9 cellular contexts compared by ENCODE assay signal in genomic region chr6:41937881-41938574, GRCh38. TPM values are rescaled to one million over a fixed set of nuclear protein-coding genes. Genes with fewer than 3 reads are reported as not detected.
DNase-seq lines count a peak whose midpoint lies in the region; ATAC-seq, FAIRE-seq and TF ChIP-seq lines count a peak whose summit lies in the region.
"Had no signal": no experiment of that assay in that cellular context is flagged by ENCODE, and none has a peak within 500 bp of the region (broad histone marks: within the 10 kb centered on the region; RNA-seq: fewer than 3 reads in every experiment).

No MANE protein-coding gene starts in this region.

- peak overlapping the region; percentile 78 for H2BK5ac ChIP-seq in IMR-90 (ENCODE audit: low read depth, low read length, poor library complexity, severe bottlenecking)

- 0 out of 2 replicates have a peak overlapping the region, but pooled peaks have one; percentile 84 for H3K14ac ChIP-seq in IMR-90 (replicated peaks; ENCODE audit: low read depth, low read length)

- H2BK15ac ChIP-seq in IMR-90 (ENCODE audit: low read depth, low read length), result 0 out of 3 replicates have a peak overlapping the region, but pooled peaks have one; percentile 34

- H3K27me3 ChIP-seq in IMR-90 (ENCODE audit: control insufficient read depth, insufficient read depth, low read length) (no peaks in the 10 kb centered on the region), SU-DHL-6 (ENCODE audit: low read length) (no peaks in the 10 kb centered on the region), HepG2 (ENCODE audit: control insufficient read depth in 1 of 2, insufficient read depth in 2 of 2, low read length in 2 of 2) (no peaks in the 10 kb centered on the region)

- H3K79me2 ChIP-seq in SU-DHL-6 (ENCODE audit: insufficient read depth, low read length) (peaks cover 48% of the 10 kb centered on the region), HepG2 (ENCODE audit: insufficient read depth, low read length) (no peaks in the 10 kb centered on the region)

- H3K9me2 ChIP-seq in SU-DHL-6 (replicated peaks; ENCODE audit: insufficient read depth, low read length), result no peaks in the 10 kb centered on the region

- TF ChIP-seq EP300 in HepG2 (IDR thresholded peaks at IDR 0.05; ENCODE audit: low read depth in 2 of 2, low read length in 2 of 2), result no peak
- no peak for TF ChIP-seq EP300 in HepG2 (CRISPR knock-in tag; IDR thresholded peaks at IDR 0.05; ENCODE audit: borderline replicate concordance)

- peak overlapping the region; percentile 24; the same call in 1 of the 2 replicates for H4K91ac ChIP-seq in IMR-90 (ENCODE audit: insufficient read depth, low read depth, low read length)

- TF ChIP-seq POLR2A in IMR-90 (IDR thresholded peaks at IDR 0.05; ENCODE audit: low read depth, low read length) (no peak), HepG2 (IDR thresholded peaks at IDR 0.05; ENCODE audit: insufficient read depth in 1 of 2, low read depth in 2 of 2, low read length in 2 of 2) (no peak)

- no peak overlapping the region for H2BK120ac ChIP-seq in IMR-90 (ENCODE audit: low read depth, low read length)

- peaks cover 37% of the 10 kb centered on the region for H3K4me1 Mint-ChIP-seq in osteocyte (ENCODE audit: unreplicated experiment)

- H3K27ac ChIP-seq in IMR-90 (ENCODE audit: insufficient read depth, low read length) (peak overlapping the region; percentile 76; the same call in 1 of the 2 replicates), SU-DHL-6 (ENCODE audit: low read depth, low read length) (peak overlapping the region; percentile 83), HepG2 (ENCODE audit: extremely low read length, insufficient read depth, low read length) (no peak overlapping the region)

- dilution Hi-C loops in IMR-90 (cut with HindIII; ENCODE audit: low sequenced_read_pairs, unreplicated experiment), result no loop called here

- DNase-seq in IMR-90, result no peak
- DNase-seq in choroid plexus epithelial cell (ENCODE audit: low read depth), result peak; percentile 15
- no peak for DNase-seq in osteocyte (ENCODE audit: extremely low spot score, unreplicated experiment)
- no peak for DNase-seq in HepG2 (ENCODE audit: low spot score)
- DNase-seq in NCI-H1417 treated with DMSO at 0.1 percent for 48 hours (lab: John Stamatoyannopoulos, UW), result no peak
- no peak for DNase-seq in sciatic nerve (ENCODE audit: low spot score)

- H4K5ac ChIP-seq in IMR-90 (ENCODE audit: low read depth, low read length), result peak overlapping the region; percentile 65

- no peak overlapping the region for H3K9ac ChIP-seq in IMR-90 (ENCODE audit: low read depth, low read length)
- peak overlapping the region; percentile 91 for H3K9ac ChIP-seq in SU-DHL-6 (ENCODE audit: low read length)
- H3K9ac ChIP-seq in HepG2 (ENCODE audit: insufficient read depth, low read depth, low read length), result no peak overlapping the region

- in situ Hi-C loops in IMR-90 (cut with MboI; ENCODE audit: low sequenced_read_pairs), result loop anchor here (5.0 to 10.0 kb wide), 2 partner anchors 104 to 153 kb away; partner anchors contain the start of genes PRICKLE4 and TOMM6
- in situ Hi-C loops in HepG2 (cut with HindIII; ENCODE audit: extremely low pct_ligation_motif_present, low pct_unique_long_range_greater_than_20kb), result loop anchor here (5.0 kb wide), 1 partner anchor 104 kb away; no protein-coding TSS in a partner anchor

- peak overlapping the region; percentile 34 for H3K27ac Mint-ChIP-seq in osteocyte (ENCODE audit: unreplicated experiment)

- ATAC-seq in IMR-90 (ENCODE audit: low read depth) (no peak), HG03045 (IDR thresholded peaks at IDR 0.05; ENCODE audit: unreplicated experiment) (no peak), HepG2 (no peak), sciatic nerve (no peak)

- H3K36me3 ChIP-seq in IMR-90 (ENCODE audit: control insufficient read depth, insufficient read depth, low read length) (peaks cover 25% of the 10 kb centered on the region), SU-DHL-6 (ENCODE audit: low read length) (peaks cover 14% of the 10 kb centered on the region; the same call in 1 of the 2 replicates), HepG2 (replicated peaks in 1 of 2; ENCODE audit: control insufficient read depth in 1 of 2, insufficient read depth in 2 of 2, low read length in 2 of 2) (peaks cover 7 to 18% of the 10 kb centered on the region in 2 experiments)

- peaks cover 11% of the 10 kb centered on the region; the same call in 1 of the 2 replicates for H3K9me1 ChIP-seq in IMR-90 (ENCODE audit: insufficient read depth, low read length)

- H2AK9ac ChIP-seq in IMR-90 (replicated peaks; ENCODE audit: low read depth, low read length, poor library complexity), result peak overlapping the region; percentile 99

- peak overlapping the region; percentile 76; the same call in 1 of the 2 replicates for H3K23ac ChIP-seq in IMR-90 (ENCODE audit: low read depth, low read length)

- no peak overlapping the region for H2AFZ ChIP-seq in IMR-90 (replicated peaks; ENCODE audit: low read length, poor library complexity)
- H2AFZ ChIP-seq in SU-DHL-6 (ENCODE audit: low read depth, low read length, severe bottlenecking), result no peak overlapping the region
- no peak overlapping the region for H2AFZ ChIP-seq in HepG2 (ENCODE audit: low read length)

- peak overlapping the region; percentile 85; the same call in 1 of the 2 replicates for H2AK5ac ChIP-seq in IMR-90 (ENCODE audit: low read depth, low read length)

- TF ChIP-seq RAD21 in IMR-90 (IDR thresholded peaks at IDR 0.05; ENCODE audit: low read length), result no peak
- TF ChIP-seq RAD21 in HepG2 (CRISPR knock-in tag; IDR thresholded peaks at IDR 0.05), result no peak

- H3K4me2 ChIP-seq in IMR-90 (ENCODE audit: low read depth, low read length) (no peak overlapping the region), SU-DHL-6 (ENCODE audit: low read depth, low read length, poor library complexity, severe bottlenecking) (peak overlapping the region; percentile 68), HepG2 (ENCODE audit: low read depth, low read length) (no peak overlapping the region)

- H3K9me3 ChIP-seq in IMR-90 (ENCODE audit: control insufficient read depth, insufficient read depth, low read length), result no peaks in the 10 kb centered on the region
- H3K9me3 ChIP-seq in SU-DHL-6 (ENCODE audit: insufficient read depth, low read length), result no peaks in the 10 kb centered on the region
- no peaks in the 10 kb centered on the region for H3K9me3 ChIP-seq in HepG2 (ENCODE audit: low read length)

- intact Hi-C loops in IMR-90 (cut with micrococcal nuclease), result loop anchor here (2.0 to 5.0 kb wide), 3 partner anchors 15 to 156 kb away; partner anchors contain the start of gene PRICKLE4
- intact Hi-C loops in HepG2 (cut with micrococcal nuclease; ENCODE audit: unreplicated experiment), result loop anchor here (5.0 kb wide), 1 partner anchor 156 kb away; the partner anchor contains the start of gene PRICKLE4
- intact Hi-C loops in sciatic nerve (cut with DNase I), result loop anchor here (5.0 to 10.0 kb wide), 2 partner anchors 104 to 153 kb away; partner anchors contain the start of genes PRICKLE4 and TOMM6

- 0 out of 2 replicates have a peak overlapping the region, but pooled peaks have one; percentile 74 for H3K4ac ChIP-seq in IMR-90 (ENCODE audit: low read depth, low read length)

- H3K27me3 Mint-ChIP-seq in osteocyte (ENCODE audit: unreplicated experiment), result no peaks in the 10 kb centered on the region

- peaks cover 19 to 64% of the 10 kb centered on the region in 2 experiments; a peak in 3 of 4 replicates for H3K79me1 ChIP-seq in IMR-90 (ENCODE audit: low read depth in 1 of 2, low read length in 2 of 2)

- CTCF ChIA-PET in IMR-90 (lab: Yijun Ruan, JAX), result interaction anchor here (0.8 to 1.5 kb wide), 3 partner anchors 17 to 91 kb away, joined by 3 to 5 read pairs (median 4); partner anchors contain the start of genes BYSL and MED20
- CTCF ChIA-PET in HepG2 (lab: Yijun Ruan, JAX; ENCODE audit: low intra/inter-chr PET ratio, low total read pairs), result no interaction called here

- H4K20me1 ChIP-seq in IMR-90 (ENCODE audit: insufficient read depth, low read length) (peaks cover 54% of the 10 kb centered on the region), SU-DHL-6 (ENCODE audit: low read depth, low read length) (no peaks in the 10 kb centered on the region; the same call in 1 of the 2 replicates), HepG2 (ENCODE audit: insufficient read depth, low read length) (peaks cover 7% of the 10 kb centered on the region; the same call in 1 of the 2 replicates)

- H3K4me1 ChIP-seq in IMR-90 (ENCODE audit: control insufficient read depth, insufficient read depth, low read length) (peaks cover 30% of the 10 kb centered on the region), HepG2 (ENCODE audit: insufficient read depth, low read length) (peaks cover 39% of the 10 kb centered on the region)

- no CpG with 5 or more reads among the region's 4 CpGs for WGBS in IMR-90 (ENCODE audit: extremely low coverage in 2 of 2, insufficient read length in 1 of 2), 2 experiments
- WGBS in HepG2 (ENCODE audit: low lambda C conversion rate), result 98% methylated on average over 4 of the region's 4 CpGs

- H2BK20ac ChIP-seq in IMR-90 (ENCODE audit: low read depth, low read length), result no peak overlapping the region

- no peak for FAIRE-seq in HepG2 (lab: Jason Lieb, UNC)
- FAIRE-seq: colon had no signal

- peak overlapping the region in 1 of 2 experiments; percentile 21; a peak in 1 of 4 replicates for H4K8ac ChIP-seq in IMR-90 (ENCODE audit: low read depth in 2 of 2, low read length in 2 of 2)

- no peaks in the 10 kb centered on the region for H3K9me3 Mint-ChIP-seq in osteocyte (ENCODE audit: unreplicated experiment)

- no TSS peak for BruUV-seq in IMR-90 (replicated peaks; lab: Mats Ljungman, UMichigan)
- no TSS peak for BruUV-seq in HepG2 (replicated peaks; lab: Mats Ljungman, UMichigan)

- H3K36me3 Mint-ChIP-seq in osteocyte (ENCODE audit: unreplicated experiment), result peaks cover 10% of the 10 kb centered on the region

- H3K18ac ChIP-seq in IMR-90 (ENCODE audit: low read depth, low read length), result no peak overlapping the region; the same call in 1 of the 2 replicates

- no peak overlapping the region for H3K56ac ChIP-seq in IMR-90 (ENCODE audit: extremely low read depth, insufficient read depth, low read length)

- POLR2A ChIA-PET in IMR-90 (lab: Charles Lee; ENCODE audit: unreplicated experiment), result no interaction called here
- POLR2A ChIA-PET in HepG2 (lab: Yijun Ruan, JAX), result interaction anchor here (7.4 kb wide), 1 partner anchor 17 kb away, joined by 45 read pairs; the partner anchor contains the start of genes BYSL and MED20

- TF ChIP-seq CTCF in IMR-90 (conservative IDR thresholded peaks at IDR 0.05; ENCODE audit: low read depth, low read length), result no peak
- no peak for TF ChIP-seq CTCF in SU-DHL-6 (IDR thresholded peaks at IDR 0.05; ENCODE audit: insufficient read depth, low read length, poor library complexity, severe bottlenecking)
- no peak for TF ChIP-seq CTCF in choroid plexus epithelial cell (conservative IDR thresholded peaks at IDR 0.05; ENCODE audit: low read depth, low read length)
- no peak for TF ChIP-seq CTCF in osteocyte (IDR thresholded peaks at IDR 0.05)
- TF ChIP-seq CTCF in HepG2 (CRISPR knock-in tag; IDR thresholded peaks at IDR 0.05), result no peak

- no peak overlapping the region for H3K4me3 ChIP-seq in IMR-90 (ENCODE audit: insufficient read depth, low read depth, low read length)
- H3K4me3 ChIP-seq in SU-DHL-6 (ENCODE audit: insufficient read depth, low read length, poor library complexity, severe bottlenecking), result no peak overlapping the region
- H3K4me3 ChIP-seq in choroid plexus epithelial cell (ENCODE audit: low read depth, low read length), result no peak overlapping the region
- H3K4me3 ChIP-seq in HepG2 (replicated peaks in 1 of 3; ENCODE audit: insufficient read depth in 1 of 3, low read depth in 2 of 3, low read length in 3 of 3), result no peak overlapping the region

- no peak overlapping the region for H3K4me3 Mint-ChIP-seq in osteocyte (ENCODE audit: unreplicated experiment)

- peaks cover 70% of the 10 kb centered on the region for H3F3A ChIP-seq in SU-DHL-6 (ENCODE audit: insufficient read depth)

RNA-seq across cellular contexts. Expression of gene CCND3, which starts 3.6 kb away (rescaled TPM):
- total RNA-seq in IMR-90 (2012; rRNA removed), result 19.2 and 19.4 TPM in 2 replicates
- 61.9 and 63.8 TPM in 2 replicates for polyA plus RNA-seq in IMR-90 (2012; rRNA removed)
- 61.9 and 75.8 TPM in 2 replicates for polyA plus RNA-seq in IMR-90 (2012; cell fraction: cytosol; rRNA removed)
- 36.5 and 73.0 TPM in 2 replicates for polyA plus RNA-seq in IMR-90 (2012; cell fraction: nucleus; rRNA removed; ENCODE audit: low replicate concordance)
- total RNA-seq in osteocyte, result 82.7 and 91.2 TPM in 2 replicates
- total RNA-seq in HepG2 (2016; rRNA removed; fragmentation: Illumina TruSeq; extraction: Trizol), result 6.9 and 7.2 TPM in 2 replicates
- total RNA-seq in HepG2 (2016; cell fraction: cytosol; rRNA removed; fragmentation: Illumina TruSeq; extraction: Trizol; ENCODE audit: low read depth), result 5.4 and 6.8 TPM in 2 replicates
- total RNA-seq in HepG2 (2016; cell fraction: insoluble cytoplasmic fraction; rRNA removed; fragmentation: Illumina TruSeq; extraction: Trizol), result 5.6 and 7.6 TPM in 2 replicates
- total RNA-seq in HepG2 (2016; cell fraction: membrane; rRNA removed; fragmentation: Illumina TruSeq; extraction: Trizol), result 10.7 and 11.7 TPM in 2 replicates
- total RNA-seq in HepG2 (2016; cell fraction: nucleus; rRNA removed; fragmentation: Illumina TruSeq; extraction: Trizol), result 5.0 and 7.6 TPM in 2 replicates
- 4.3 and 4.4 TPM in 2 replicates for polyA plus RNA-seq in HepG2 (2011; rRNA removed)
- 5.0 and 6.3 TPM in 2 replicates for polyA plus RNA-seq in HepG2 (2011; cell fraction: cytosol; rRNA removed)
- 6.2 and 6.3 TPM in 2 replicates for polyA plus RNA-seq in HepG2 (2011; cell fraction: nucleus; rRNA removed)
- 2.0 and 3.5 TPM in 2 replicates for polyA plus RNA-seq in HepG2 (2012)
- polyA plus RNA-seq in HepG2 (2016; cell fraction: cytosol; fragmentation: Illumina TruSeq; extraction: Trizol; ENCODE audit: low read depth), result 7.8 and 8.6 TPM in 2 replicates
- 7.6 and 10.9 TPM in 2 replicates for polyA plus RNA-seq in HepG2 (2016; cell fraction: insoluble cytoplasmic fraction; fragmentation: Illumina TruSeq; extraction: Trizol; ENCODE audit: low read depth)
- 12.5 and 13.8 TPM in 2 replicates for polyA plus RNA-seq in HepG2 (2016; cell fraction: membrane; fragmentation: Illumina TruSeq; extraction: Trizol; ENCODE audit: low read depth)
- 8.1 and 9.8 TPM in 2 replicates for polyA plus RNA-seq in HepG2 (2016; cell fraction: nucleus; fragmentation: Illumina TruSeq; extraction: Trizol; ENCODE audit: insufficient read depth, low read depth)
- 8.0 and 57.0 TPM in 2 replicates for polyA minus RNA-seq in HepG2 (2011; rRNA and poly(A)+ RNA removed; ENCODE audit: low replicate concordance)
- polyA minus RNA-seq in HepG2 (2011; cell fraction: cytosol; rRNA and poly(A)+ RNA removed), result 4.1 and 4.9 TPM in 2 replicates
- polyA minus RNA-seq in HepG2 (2011; cell fraction: nucleus; rRNA and poly(A)+ RNA removed), result 5.1 and 6.7 TPM in 2 replicates
- total RNA-seq in sciatic nerve, result 62.9 TPM

RNA-seq across cellular contexts. Expression of gene BYSL, which starts 16.7 kb away (rescaled TPM):
- total RNA-seq in IMR-90 (2012; rRNA removed) (25.3 and 26.7 TPM in 2 replicates), osteocyte (20.2 and 22.7 TPM in 2 replicates), HepG2 (2016; rRNA removed; fragmentation: Illumina TruSeq; extraction: Trizol) (27.9 and 37.3 TPM in 2 replicates), sciatic nerve (16.0 TPM)
- polyA plus RNA-seq in IMR-90 (2012; rRNA removed) (35.5 and 36.3 TPM in 2 replicates), HepG2 (2011; rRNA removed) (28.6 and 37.8 TPM in 2 replicates)
- 23.5 and 24.9 TPM in 2 replicates for polyA plus RNA-seq in IMR-90 (2012; cell fraction: cytosol; rRNA removed)
- 29.1 and 39.6 TPM in 2 replicates for polyA plus RNA-seq in IMR-90 (2012; cell fraction: nucleus; rRNA removed; ENCODE audit: low replicate concordance)
- 9.2 and 10.9 TPM in 2 replicates for total RNA-seq in HepG2 (2016; cell fraction: cytosol; rRNA removed; fragmentation: Illumina TruSeq; extraction: Trizol; ENCODE audit: low read depth)
- 31.5 and 38.1 TPM in 2 replicates for total RNA-seq in HepG2 (2016; cell fraction: insoluble cytoplasmic fraction; rRNA removed; fragmentation: Illumina TruSeq; extraction: Trizol)
- 20.7 and 21.2 TPM in 2 replicates for total RNA-seq in HepG2 (2016; cell fraction: membrane; rRNA removed; fragmentation: Illumina TruSeq; extraction: Trizol)
- 28.5 and 31.3 TPM in 2 replicates for total RNA-seq in HepG2 (2016; cell fraction: nucleus; rRNA removed; fragmentation: Illumina TruSeq; extraction: Trizol)
- 24.4 and 28.7 TPM in 2 replicates for polyA plus RNA-seq in HepG2 (2011; cell fraction: cytosol; rRNA removed)
- polyA plus RNA-seq in HepG2 (2011; cell fraction: nucleus; rRNA removed), result 39.5 and 39.6 TPM in 2 replicates
- 24.1 and 34.6 TPM in 2 replicates for polyA plus RNA-seq in HepG2 (2012)
- polyA plus RNA-seq in HepG2 (2016; cell fraction: cytosol; fragmentation: Illumina TruSeq; extraction: Trizol; ENCODE audit: low read depth), result 9.5 and 10.5 TPM in 2 replicates
- 43.8 and 51.7 TPM in 2 replicates for polyA plus RNA-seq in HepG2 (2016; cell fraction: insoluble cytoplasmic fraction; fragmentation: Illumina TruSeq; extraction: Trizol; ENCODE audit: low read depth)
- polyA plus RNA-seq in HepG2 (2016; cell fraction: membrane; fragmentation: Illumina TruSeq; extraction: Trizol; ENCODE audit: low read depth), result 12.7 and 15.1 TPM in 2 replicates
- 49.1 and 56.8 TPM in 2 replicates for polyA plus RNA-seq in HepG2 (2016; cell fraction: nucleus; fragmentation: Illumina TruSeq; extraction: Trizol; ENCODE audit: insufficient read depth, low read depth)
- polyA minus RNA-seq in HepG2 (2011; rRNA and poly(A)+ RNA removed; ENCODE audit: low replicate concordance), result 40.9 and 54.5 TPM in 2 replicates
- 22.2 and 22.5 TPM in 2 replicates for polyA minus RNA-seq in HepG2 (2011; cell fraction: cytosol; rRNA and poly(A)+ RNA removed)
- polyA minus RNA-seq in HepG2 (2011; cell fraction: nucleus; rRNA and poly(A)+ RNA removed), result 41.7 and 47.5 TPM in 2 replicates

RNA-seq across cellular contexts. Expression of gene MED20, which starts 17.1 kb away (rescaled TPM):
- 35.6 and 38.2 TPM in 2 replicates for total RNA-seq in IMR-90 (2012; rRNA removed)
- polyA plus RNA-seq in IMR-90 (2012; rRNA removed), result 22.0 and 24.8 TPM in 2 replicates
- polyA plus RNA-seq in IMR-90 (2012; cell fraction: cytosol; rRNA removed), result 16.4 and 20.3 TPM in 2 replicates
- 14.3 and 22.5 TPM in 2 replicates for polyA plus RNA-seq in IMR-90 (2012; cell fraction: nucleus; rRNA removed; ENCODE audit: low replicate concordance)
- total RNA-seq in osteocyte, result 24.3 and 30.0 TPM in 2 replicates
- total RNA-seq in HepG2 (2016; rRNA removed; fragmentation: Illumina TruSeq; extraction: Trizol), result 41.1 and 56.3 TPM in 2 replicates
- 4.6 and 5.0 TPM in 2 replicates for total RNA-seq in HepG2 (2016; cell fraction: cytosol; rRNA removed; fragmentation: Illumina TruSeq; extraction: Trizol; ENCODE audit: low read depth)
- 40.0 and 57.6 TPM in 2 replicates for total RNA-seq in HepG2 (2016; cell fraction: insoluble cytoplasmic fraction; rRNA removed; fragmentation: Illumina TruSeq; extraction: Trizol)
- 15.9 and 18.0 TPM in 2 replicates for total RNA-seq in HepG2 (2016; cell fraction: membrane; rRNA removed; fragmentation: Illumina TruSeq; extraction: Trizol)
- 25.0 and 28.8 TPM in 2 replicates for total RNA-seq in HepG2 (2016; cell fraction: nucleus; rRNA removed; fragmentation: Illumina TruSeq; extraction: Trizol)
- 22.7 and 28.1 TPM in 2 replicates for polyA plus RNA-seq in HepG2 (2011; rRNA removed)
- polyA plus RNA-seq in HepG2 (2011; cell fraction: cytosol; rRNA removed), result 27.1 and 29.0 TPM in 2 replicates
- 20.9 and 21.3 TPM in 2 replicates for polyA plus RNA-seq in HepG2 (2011; cell fraction: nucleus; rRNA removed)
- 13.4 and 17.5 TPM in 2 replicates for polyA plus RNA-seq in HepG2 (2012)
- polyA plus RNA-seq in HepG2 (2016; cell fraction: cytosol; fragmentation: Illumina TruSeq; extraction: Trizol; ENCODE audit: low read depth), result 3.6 and 3.7 TPM in 2 replicates
- 45.2 and 47.9 TPM in 2 replicates for polyA plus RNA-seq in HepG2 (2016; cell fraction: insoluble cytoplasmic fraction; fragmentation: Illumina TruSeq; extraction: Trizol; ENCODE audit: low read depth)
- polyA plus RNA-seq in HepG2 (2016; cell fraction: membrane; fragmentation: Illumina TruSeq; extraction: Trizol; ENCODE audit: low read depth), result 9.1 and 10.1 TPM in 2 replicates
- 19.8 and 24.4 TPM in 2 replicates for polyA plus RNA-seq in HepG2 (2016; cell fraction: nucleus; fragmentation: Illumina TruSeq; extraction: Trizol; ENCODE audit: insufficient read depth, low read depth)
- 39.2 and 43.4 TPM in 2 replicates for polyA minus RNA-seq in HepG2 (2011; rRNA and poly(A)+ RNA removed; ENCODE audit: low replicate concordance)
- polyA minus RNA-seq in HepG2 (2011; cell fraction: cytosol; rRNA and poly(A)+ RNA removed), result 10.3 and 12.8 TPM in 2 replicates
- polyA minus RNA-seq in HepG2 (2011; cell fraction: nucleus; rRNA and poly(A)+ RNA removed), result 31.7 and 34.4 TPM in 2 replicates
- 14.6 TPM for total RNA-seq in sciatic nerve

RNA-seq across cellular contexts. Expression of gene USP49, which starts 42.9 kb away (rescaled TPM):
- total RNA-seq in IMR-90 (2012; rRNA removed), result 1.4 TPM in 2 replicates
- polyA plus RNA-seq in IMR-90 (2012; rRNA removed), result 1.4 and 2.1 TPM in 2 replicates
- polyA plus RNA-seq in IMR-90 (2012; cell fraction: cytosol; rRNA removed), result 0.55 and 0.92 TPM in 2 replicates
- polyA plus RNA-seq in IMR-90 (2012; cell fraction: nucleus; rRNA removed; ENCODE audit: low replicate concordance), result 9.5 and 9.8 TPM in 2 replicates
- total RNA-seq in osteocyte, result 5.2 and 5.4 TPM in 2 replicates
- 2.9 TPM in 2 replicates for total RNA-seq in HepG2 (2016; rRNA removed; fragmentation: Illumina TruSeq; extraction: Trizol)
- total RNA-seq in HepG2 (2016; cell fraction: cytosol; rRNA removed; fragmentation: Illumina TruSeq; extraction: Trizol; ENCODE audit: low read depth), result 0.62 and 0.81 TPM in 2 replicates
- 2.4 and 2.9 TPM in 2 replicates for total RNA-seq in HepG2 (2016; cell fraction: insoluble cytoplasmic fraction; rRNA removed; fragmentation: Illumina TruSeq; extraction: Trizol)
- total RNA-seq in HepG2 (2016; cell fraction: membrane; rRNA removed; fragmentation: Illumina TruSeq; extraction: Trizol), result 1.5 and 1.6 TPM in 2 replicates
- 5.9 and 7.0 TPM in 2 replicates for total RNA-seq in HepG2 (2016; cell fraction: nucleus; rRNA removed; fragmentation: Illumina TruSeq; extraction: Trizol)
- 4.3 and 4.7 TPM in 2 replicates for polyA plus RNA-seq in HepG2 (2011; rRNA removed)
- polyA plus RNA-seq in HepG2 (2011; cell fraction: cytosol; rRNA removed), result 1.2 and 1.3 TPM in 2 replicates
- polyA plus RNA-seq in HepG2 (2011; cell fraction: nucleus; rRNA removed), result 13.3 and 14.7 TPM in 2 replicates
- polyA plus RNA-seq in HepG2 (2012), result 3.6 and 4.0 TPM in 2 replicates
- 0.28 TPM in 2 replicates for polyA plus RNA-seq in HepG2 (2016; cell fraction: cytosol; fragmentation: Illumina TruSeq; extraction: Trizol; ENCODE audit: low read depth)
- 2.6 and 3.2 TPM in 2 replicates for polyA plus RNA-seq in HepG2 (2016; cell fraction: insoluble cytoplasmic fraction; fragmentation: Illumina TruSeq; extraction: Trizol; ENCODE audit: low read depth)
- 0.70 and 0.84 TPM in 2 replicates for polyA plus RNA-seq in HepG2 (2016; cell fraction: membrane; fragmentation: Illumina TruSeq; extraction: Trizol; ENCODE audit: low read depth)
- polyA plus RNA-seq in HepG2 (2016; cell fraction: nucleus; fragmentation: Illumina TruSeq; extraction: Trizol; ENCODE audit: insufficient read depth, low read depth), result 12.2 and 14.5 TPM in 2 replicates
- polyA minus RNA-seq in HepG2 (2011; rRNA and poly(A)+ RNA removed; ENCODE audit: low replicate concordance), result 4.3 and 6.4 TPM in 2 replicates
- polyA minus RNA-seq in HepG2 (2011; cell fraction: cytosol; rRNA and poly(A)+ RNA removed), result 0.97 and 1.2 TPM in 2 replicates
- 9.7 and 10.9 TPM in 2 replicates for polyA minus RNA-seq in HepG2 (2011; cell fraction: nucleus; rRNA and poly(A)+ RNA removed)
- total RNA-seq in sciatic nerve, result 6.4 TPM
